Comparison of ENCODE assay signal across 20 cellular contexts in genomic region chr6:161422710-161423109, GRCh38.
DNase-seq lines count a peak whose midpoint lies in the region; ATAC-seq and TF ChIP-seq lines count a peak whose summit lies in the region.
"Had no signal": no experiment of that assay in that cellular context is flagged by ENCODE, and none has a peak within 500 bp of the region (broad histone marks: within the 10 kb centered on the region; RNA-seq: fewer than 3 reads in every experiment).

No MANE protein-coding gene starts in this region.

- no peaks in the 10 kb centered on the region for H3K9me3 ChIP-seq in heart right ventricle
- H3K9me3 ChIP-seq in adipocyte (ENCODE audit: control insufficient read depth, low read length): no peaks in the 10 kb centered on the region
- H3K9me3 ChIP-seq: ovary had no signal

- no peak for DNase-seq in Right ventricle myocardium superior
- DNase-seq in heart right ventricle: no peak
- peak; percentile 66 for DNase-seq in adipocyte (ENCODE audit: low read depth)
- DNase-seq in glomerular visceral epithelial cell (ENCODE audit: extremely low spot score): peak; percentile 40
- no peak for DNase-seq in NCI-H2227 treated with DMSO at 0.1 percent for 48 hours (lab: John Stamatoyannopoulos, UW)
- no peak for DNase-seq in activated CD4-positive, alpha-beta T cell treated with anti-CD3 and anti-CD28 coated beads for 4 hours
- DNase-seq in activated CD4-positive, alpha-beta T cell treated with anti-CD3 and anti-CD28 coated beads, Interleukin-2, amount 50 U/mL, for 1 hour: no peak
- no peak for DNase-seq in hepatic stellate cell (ENCODE audit: low spot score)
- DNase-seq: activated CD4-positive, alpha-beta T cell treated with anti-CD3 and anti-CD28 coated beads, Interleukin-2, amount 10 ng/mL, durations not matched to agents 24 days and 14 days; activated effector memory CD4-positive, alpha-beta T cell treated with Interleukin-2 at 50 U/mL for 16 hours; DMS 273 treated with DMSO at 0.1 percent for 48 hours; kidney; naive B cell; NCI-H1092; NCI-H2029 treated with DMSO at 0.1 percent for 48 hours; NCI-H446 treated with DMSO at 0.1 percent for 48 hours; NK-92 treated with Interleukin-12 subunit alpha and Interleukin-12 subunit beta, amount 100 ng/mL, for 24 hours; ovary; right cardiac atrium had no signal

- no peak overlapping the region for H3K27ac ChIP-seq in heart right ventricle
- H3K27ac ChIP-seq: KMS-11, ovary had no signal

- H3K4me3 ChIP-seq in heart right ventricle (no peak overlapping the region), adipocyte (ENCODE audit: low read length) (no peak overlapping the region)
- H3K4me3 ChIP-seq: ovary had no signal

- ATAC-seq in Right ventricle myocardium superior (ENCODE audit: poor library complexity) (peak; percentile 30), heart right ventricle (no peak)
- ATAC-seq: right cardiac atrium had no signal

- H3K27me3 ChIP-seq in heart right ventricle (no peaks in the 10 kb centered on the region), adipocyte (replicated peaks; ENCODE audit: control insufficient read depth, insufficient read depth, low read length) (peaks cover 5% of the 10 kb centered on the region)
- H3K27me3 ChIP-seq: ovary had no signal

- intact Hi-C loops in Right ventricle myocardium superior (cut with DNase I): no loop called here
- intact Hi-C loops in heart right ventricle (cut with DNase I): loop anchor here in 2 of 10 donors (5.0 kb wide), 2 partner anchors 75 to 275 kb away; no protein-coding TSS in a partner anchor

- no peaks in the 10 kb centered on the region for H3K36me3 ChIP-seq in heart right ventricle
- H3K36me3 ChIP-seq in adipocyte (ENCODE audit: control insufficient read depth, insufficient read depth, low read length, severe bottlenecking): no peaks in the 10 kb centered on the region
- H3K36me3 ChIP-seq: ovary had no signal

- WGBS in heart right ventricle, 2 donors: 63 to 71% methylated on average over 6 of the region's 6 CpGs

- TF ChIP-seq CTCF in heart right ventricle (IDR thresholded peaks at IDR 0.05): no peak

- no peak overlapping the region for H3K9ac ChIP-seq in adipocyte (ENCODE audit: low read length)
- H3K9ac ChIP-seq: KMS-11 had no signal

- H3K4me1 ChIP-seq in heart right ventricle (peaks cover 0 to 16% (median 4%) of the 10 kb centered on the region in 9 donors), adipocyte (ENCODE audit: control insufficient read depth, insufficient read depth, low read length) (peaks cover 6% of the 10 kb centered on the region)

Comparison
In these comparisons a context has a peak if more than half of its experiments do, and no peak if none do; other contexts are left out.
1. DNase-seq: peak in adipocyte (single experiment) and glomerular visceral epithelial cell (single experiment); none in Right ventricle myocardium superior (single experiment), heart right ventricle (0 of 2), NCI-H2227 treated with DMSO at 0.1 percent for 48 hours (single experiment), activated CD4-positive, alpha-beta T cell treated with anti-CD3 and anti-CD28 coated beads for 4 hours (0 of 2), activated CD4-positive, alpha-beta T cell treated with anti-CD3 and anti-CD28 coated beads, Interleukin-2, amount 50 U/mL, for 1 hour (single experiment) and hepatic stellate cell (single experiment).